16 cellular contexts compared by ENCODE assay signal in genomic region chr4:169398294-169398693, GRCh38.
A peak's percentile ranks its signal among the peaks of the same experiment; 100 is the strongest.
DNase-seq lines count a peak whose midpoint lies in the region; ATAC-seq and TF ChIP-seq lines count a peak whose summit lies in the region.
"Had no signal": no experiment of that assay in that cellular context is flagged by ENCODE, and none has a peak within 500 bp of the region (broad histone marks: within the 10 kb centered on the region; RNA-seq: fewer than 3 reads in every experiment).

No MANE protein-coding gene starts in this region.

- no peak for ATAC-seq in right cardiac atrium
- ATAC-seq: activated CD8-positive, alpha-beta T cell treated with anti-CD3 and anti-CD28 coated beads, Interleukin-2, amount 10 ng/mL, durations not matched to agents 7 days and 5 days; stimulated activated naive B cell treated with anti-CD40 and anti-IgM and Interleukin-4, amounts not matched to agents 10 μg/mL and 1 μg/mL and 100 μg/mL, for 72 hours; T-helper 17 cell had no signal

- no peaks in the 10 kb centered on the region for H3K9me3 ChIP-seq in right cardiac atrium (ENCODE audit: control insufficient read depth, low read length)

- no peak overlapping the region for H3K27ac ChIP-seq in right cardiac atrium (ENCODE audit: low read length)
- H3K27ac ChIP-seq: HL-60, neural progenitor cell had no signal

- TF ChIP-seq CTCF in foreskin fibroblast (IDR thresholded peaks at IDR 0.05; ENCODE audit: low read depth, low read length), result no peak

- intact Hi-C loops in right cardiac atrium (cut with DNase I), result loop anchor here in 1 of 4 donors (5.0 kb wide), 1 partner anchor 126 kb away; the partner anchor contains the start of gene SH3RF1

- no peaks in the 10 kb centered on the region for H3K4me1 ChIP-seq in right cardiac atrium (ENCODE audit: control insufficient read depth, insufficient read depth, low read length)
- H3K4me1 ChIP-seq: neural progenitor cell had no signal

- DNase-seq in NOMO-1 (lab: John Stamatoyannopoulos, UW; ENCODE audit: unreplicated experiment in 2 of 2) (peak; percentile 4 to 73), NOMO-1 treated with dmso at 0.1 percent for 144 hours (lab: John Stamatoyannopoulos, UW; ENCODE audit: unreplicated experiment) (no peak), amniotic epithelial cell (ENCODE audit: low read depth) (peak; percentile 88), foreskin fibroblast (peak; percentile 54 to 72), midbrain (lab: John Stamatoyannopoulos, UW) (no peak), NCI-H146 treated with DMSO at 0.1 percent for 48 hours (lab: John Stamatoyannopoulos, UW; ENCODE audit: unreplicated experiment) (no peak), right cardiac atrium (no peak), NCI-H1105 (lab: John Stamatoyannopoulos, UW) (no peak)
- DNase-seq: 8988T; activated CD8-positive, alpha-beta T cell treated with anti-CD3 and anti-CD28 coated beads, Interleukin-2, amount 10 ng/mL, durations not matched to agents 7 days and 5 days; DND-41; kidney glomerular epithelial cell; stimulated activated naive B cell treated with anti-CD40 and anti-IgM and Interleukin-4, amounts not matched to agents 10 μg/mL and 1 μg/mL and 100 μg/mL, for 72 hours; T-helper 17 cell had no signal

- H3K4me3 ChIP-seq in foreskin fibroblast (ENCODE audit: low read depth in 1 of 2, low read length in 2 of 2), result no peak overlapping the region
- H3K4me3 ChIP-seq in right cardiac atrium (ENCODE audit: low read length), result no peak overlapping the region
- H3K4me3 ChIP-seq: neural progenitor cell had no signal

- H3K27me3 ChIP-seq in right cardiac atrium (ENCODE audit: control insufficient read depth, insufficient read depth), result no peaks in the 10 kb centered on the region
- H3K27me3 ChIP-seq: neural progenitor cell had no signal

Comparison
In these comparisons a context has a peak if more than half of its experiments do, and no peak if none do; other contexts are left out.
1. DNase-seq: peak in NOMO-1 (2 of 2), amniotic epithelial cell (single experiment) and foreskin fibroblast (2 of 2); none in NOMO-1 treated with dmso at 0.1 percent for 144 hours (single experiment), midbrain (single experiment), NCI-H146 treated with DMSO at 0.1 percent for 48 hours (single experiment), right cardiac atrium (0 of 3) and NCI-H1105 (single experiment).